ENCODE assay signal across 1 cellular context in the genomic region with DNA sequence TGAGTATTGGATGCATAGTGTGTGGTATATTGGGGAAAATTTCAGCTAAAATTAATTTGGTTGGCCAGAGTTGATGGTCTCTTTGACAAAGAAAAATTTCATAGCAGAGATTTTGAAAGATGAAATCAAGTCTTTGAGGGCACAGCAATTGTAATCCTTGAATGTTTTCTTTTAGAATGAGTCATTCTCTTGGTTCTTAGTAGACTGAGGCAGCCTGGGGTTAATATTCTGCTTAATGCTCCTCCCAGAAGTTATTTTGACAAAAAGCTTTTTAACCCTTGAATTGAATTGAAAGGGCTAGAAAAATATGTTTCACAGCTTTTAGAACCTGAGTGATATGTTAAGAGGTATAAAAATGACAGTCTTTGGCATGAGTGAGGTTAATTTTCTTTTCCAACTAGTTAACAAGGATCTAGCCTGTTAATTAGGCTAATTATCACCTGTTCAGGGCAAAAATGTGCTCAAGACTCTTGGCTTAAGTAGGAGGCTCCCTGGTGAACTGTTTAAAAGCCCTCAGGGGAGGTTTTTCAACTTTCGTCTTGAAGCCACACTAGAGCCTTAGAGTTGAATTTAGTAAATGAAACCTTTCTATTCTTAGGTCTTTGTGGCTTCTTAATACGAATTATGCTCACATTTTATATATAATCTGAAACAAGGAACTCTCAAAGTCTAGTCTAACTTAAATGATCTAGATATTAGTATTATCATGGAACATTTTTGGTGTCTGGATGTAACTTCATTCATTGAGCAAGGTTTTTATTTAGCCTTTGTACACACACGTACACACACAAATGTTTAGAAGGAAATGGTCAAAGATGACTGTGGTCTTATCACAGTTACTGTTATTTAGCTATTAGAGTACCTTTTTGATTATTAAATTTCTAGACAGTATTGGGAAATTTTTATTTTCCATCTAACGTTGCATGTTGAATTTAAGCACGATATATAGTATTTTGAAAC.
TF ChIP-seq lines count a peak whose summit lies in the region.

No MANE protein-coding gene starts in this region.

TF ChIP-seq in GM12878, 131 proteins besides CTCF, POLR2A, EP300 and RAD21 (continued from another document and continues in another):
- TF ChIP-seq, protein P1, sequence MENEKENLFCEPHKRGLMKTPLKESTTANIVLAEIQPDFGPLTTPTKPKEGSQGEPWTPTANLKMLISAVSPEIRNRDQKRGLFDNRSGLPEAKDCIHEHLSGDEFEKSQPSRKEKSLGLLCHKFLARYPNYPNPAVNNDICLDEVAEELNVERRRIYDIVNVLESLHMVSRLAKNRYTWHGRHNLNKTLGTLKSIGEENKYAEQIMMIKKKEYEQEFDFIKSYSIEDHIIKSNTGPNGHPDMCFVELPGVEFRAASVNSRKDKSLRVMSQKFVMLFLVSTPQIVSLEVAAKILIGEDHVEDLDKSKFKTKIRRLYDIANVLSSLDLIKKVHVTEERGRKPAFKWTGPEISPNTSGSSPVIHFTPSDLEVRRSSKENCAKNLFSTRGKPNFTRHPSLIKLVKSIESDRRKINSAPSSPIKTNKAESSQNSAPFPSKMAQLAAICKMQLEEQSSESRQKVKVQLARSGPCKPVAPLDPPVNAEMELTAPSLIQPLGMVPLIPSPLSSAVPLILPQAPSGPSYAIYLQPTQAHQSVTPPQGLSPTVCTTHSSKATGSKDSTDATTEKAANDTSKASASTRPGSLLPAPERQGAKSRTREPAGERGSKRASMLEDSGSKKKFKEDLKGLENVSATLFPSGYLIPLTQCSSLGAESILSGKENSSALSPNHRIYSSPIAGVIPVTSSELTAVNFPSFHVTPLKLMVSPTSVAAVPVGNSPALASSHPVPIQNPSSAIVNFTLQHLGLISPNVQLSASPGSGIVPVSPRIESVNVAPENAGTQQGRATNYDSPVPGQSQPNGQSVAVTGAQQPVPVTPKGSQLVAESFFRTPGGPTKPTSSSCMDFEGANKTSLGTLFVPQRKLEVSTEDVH (IDR thresholded peaks at IDR 0.05; ENCODE audit: low read depth, partially characterized antibody): no peak
- TF ChIP-seq CEBPB (IDR thresholded peaks at IDR 0.05; ENCODE audit: borderline replicate concordance in 1 of 2, low read depth in 2 of 2, low read length in 2 of 2) (no peak), SRF (IDR thresholded peaks at IDR 0.05; ENCODE audit: low read depth in 2 of 2, low read length in 2 of 2) (no peak), RBBP5 (conservative IDR thresholded peaks at IDR 0.05) (no peak), SIN3A (IDR thresholded peaks at IDR 0.05; ENCODE audit: low read depth, low read length) (no peak), ETV6 (conservative IDR thresholded peaks at IDR 0.05 in 1 of 2, IDR thresholded peaks at IDR 0.05 in 1 of 2; ENCODE audit: borderline replicate concordance in 1 of 2, low read depth in 1 of 2) (no peak), ZNF207 (IDR thresholded peaks at IDR 0.05; ENCODE audit: borderline replicate concordance) (no peak), TBL1XR1 (IDR thresholded peaks at IDR 0.05; ENCODE audit: low read depth, low read length) (no peak), GATAD2B (conservative IDR thresholded peaks at IDR 0.05; ENCODE audit: low read depth) (no peak), WRNIP1 (IDR thresholded peaks at IDR 0.05; ENCODE audit: borderline replicate concordance, low read depth, low read length) (no peak), RB1 (IDR thresholded peaks at IDR 0.05; ENCODE audit: borderline replicate concordance) (no peak), SMAD5 (IDR thresholded peaks at IDR 0.05; ENCODE audit: low read depth) (no peak), RFX5 (IDR thresholded peaks at IDR 0.05; ENCODE audit: low read depth, low read length) (no peak), CREB1 (IDR thresholded peaks at IDR 0.05; ENCODE audit: low read depth) (no peak), RUNX3 (IDR thresholded peaks at IDR 0.05; ENCODE audit: low read length) (peak; percentile 84), MAX (IDR thresholded peaks at IDR 0.05; ENCODE audit: low read depth, low read length) (no peak), SIX5 (IDR thresholded peaks at IDR 0.05; ENCODE audit: low read depth, low read length, severe bottlenecking) (no peak), CBX3 (IDR thresholded peaks at IDR 0.05; ENCODE audit: borderline replicate concordance, low read depth) (no peak), ZZZ3 (IDR thresholded peaks at IDR 0.05; ENCODE audit: control insufficient read depth, insufficient read length, low read depth) (no peak), PAX8 (IDR thresholded peaks at IDR 0.05) (no peak), TCF3 (IDR thresholded peaks at IDR 0.05; ENCODE audit: borderline replicate concordance, insufficient read depth, low read depth, low read length) (no peak), IKZF1 (conservative IDR thresholded peaks at IDR 0.05) (0 out of 2 replicates have a peak, but pooled peaks have one; percentile 28), BCL11A (IDR thresholded peaks at IDR 0.05; ENCODE audit: low read depth, low read length) (peak; percentile 38; the same call in 1 of the 2 replicates), HDAC2 (IDR thresholded peaks at IDR 0.05) (no peak), HSF1 (IDR thresholded peaks at IDR 0.05; ENCODE audit: low read depth, low read length) (no peak), DPF2 (IDR thresholded peaks at IDR 0.05) (peak; percentile 32; the same call in 1 of the 2 replicates), SUPT20H (IDR thresholded peaks at IDR 0.05; ENCODE audit: borderline replicate concordance, control insufficient read depth, low read depth, low read length) (no peak), ZNF592 (IDR thresholded peaks at IDR 0.05) (no peak)
- TF ChIP-seq, protein P2, sequence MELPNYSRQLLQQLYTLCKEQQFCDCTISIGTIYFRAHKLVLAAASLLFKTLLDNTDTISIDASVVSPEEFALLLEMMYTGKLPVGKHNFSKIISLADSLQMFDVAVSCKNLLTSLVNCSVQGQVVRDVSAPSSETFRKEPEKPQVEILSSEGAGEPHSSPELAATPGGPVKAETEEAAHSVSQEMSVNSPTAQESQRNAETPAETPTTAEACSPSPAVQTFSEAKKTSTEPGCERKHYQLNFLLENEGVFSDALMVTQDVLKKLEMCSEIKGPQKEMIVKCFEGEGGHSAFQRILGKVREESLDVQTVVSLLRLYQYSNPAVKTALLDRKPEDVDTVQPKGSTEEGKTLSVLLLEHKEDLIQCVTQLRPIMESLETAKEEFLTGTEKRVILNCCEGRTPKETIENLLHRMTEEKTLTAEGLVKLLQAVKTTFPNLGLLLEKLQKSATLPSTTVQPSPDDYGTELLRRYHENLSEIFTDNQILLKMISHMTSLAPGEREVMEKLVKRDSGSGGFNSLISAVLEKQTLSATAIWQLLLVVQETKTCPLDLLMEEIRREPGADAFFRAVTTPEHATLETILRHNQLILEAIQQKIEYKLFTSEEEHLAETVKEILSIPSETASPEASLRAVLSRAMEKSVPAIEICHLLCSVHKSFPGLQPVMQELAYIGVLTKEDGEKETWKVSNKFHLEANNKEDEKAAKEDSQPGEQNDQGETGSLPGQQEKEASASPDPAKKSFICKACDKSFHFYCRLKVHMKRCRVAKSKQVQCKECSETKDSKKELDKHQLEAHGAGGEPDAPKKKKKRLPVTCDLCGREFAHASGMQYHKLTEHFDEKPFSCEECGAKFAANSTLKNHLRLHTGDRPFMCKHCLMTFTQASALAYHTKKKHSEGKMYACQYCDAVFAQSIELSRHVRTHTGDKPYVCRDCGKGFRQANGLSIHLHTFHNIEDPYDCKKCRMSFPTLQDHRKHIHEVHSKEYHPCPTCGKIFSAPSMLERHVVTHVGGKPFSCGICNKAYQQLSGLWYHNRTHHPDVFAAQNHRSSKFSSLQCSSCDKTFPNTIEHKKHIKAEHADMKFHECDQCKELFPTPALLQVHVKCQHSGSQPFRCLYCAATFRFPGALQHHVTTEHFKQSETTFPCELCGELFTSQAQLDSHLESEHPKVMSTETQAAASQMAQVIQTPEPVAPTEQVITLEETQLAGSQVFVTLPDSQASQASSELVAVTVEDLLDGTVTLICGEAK (IDR thresholded peaks at IDR 0.05; ENCODE audit: borderline replicate concordance): no peak
- TF ChIP-seq, protein P3, sequence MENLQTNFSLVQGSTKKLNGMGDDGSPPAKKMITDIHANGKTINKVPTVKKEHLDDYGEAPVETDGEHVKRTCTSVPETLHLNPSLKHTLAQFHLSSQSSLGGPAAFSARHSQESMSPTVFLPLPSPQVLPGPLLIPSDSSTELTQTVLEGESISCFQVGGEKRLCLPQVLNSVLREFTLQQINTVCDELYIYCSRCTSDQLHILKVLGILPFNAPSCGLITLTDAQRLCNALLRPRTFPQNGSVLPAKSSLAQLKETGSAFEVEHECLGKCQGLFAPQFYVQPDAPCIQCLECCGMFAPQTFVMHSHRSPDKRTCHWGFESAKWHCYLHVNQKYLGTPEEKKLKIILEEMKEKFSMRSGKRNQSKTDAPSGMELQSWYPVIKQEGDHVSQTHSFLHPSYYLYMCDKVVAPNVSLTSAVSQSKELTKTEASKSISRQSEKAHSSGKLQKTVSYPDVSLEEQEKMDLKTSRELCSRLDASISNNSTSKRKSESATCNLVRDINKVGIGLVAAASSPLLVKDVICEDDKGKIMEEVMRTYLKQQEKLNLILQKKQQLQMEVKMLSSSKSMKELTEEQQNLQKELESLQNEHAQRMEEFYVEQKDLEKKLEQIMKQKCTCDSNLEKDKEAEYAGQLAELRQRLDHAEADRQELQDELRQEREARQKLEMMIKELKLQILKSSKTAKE (IDR thresholded peaks at IDR 0.05; ENCODE audit: low read depth, poor library complexity, severe bottlenecking): peak; percentile 81
- TF ChIP-seq, protein P4, sequence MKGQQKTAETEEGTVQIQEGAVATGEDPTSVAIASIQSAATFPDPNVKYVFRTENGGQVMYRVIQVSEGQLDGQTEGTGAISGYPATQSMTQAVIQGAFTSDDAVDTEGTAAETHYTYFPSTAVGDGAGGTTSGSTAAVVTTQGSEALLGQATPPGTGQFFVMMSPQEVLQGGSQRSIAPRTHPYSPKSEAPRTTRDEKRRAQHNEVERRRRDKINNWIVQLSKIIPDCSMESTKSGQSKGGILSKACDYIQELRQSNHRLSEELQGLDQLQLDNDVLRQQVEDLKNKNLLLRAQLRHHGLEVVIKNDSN (IDR thresholded peaks at IDR 0.05; ENCODE audit: borderline replicate concordance, extremely low read length, insufficient read depth, low read depth, low read length): no peak
- TF ChIP-seq, protein P5, sequence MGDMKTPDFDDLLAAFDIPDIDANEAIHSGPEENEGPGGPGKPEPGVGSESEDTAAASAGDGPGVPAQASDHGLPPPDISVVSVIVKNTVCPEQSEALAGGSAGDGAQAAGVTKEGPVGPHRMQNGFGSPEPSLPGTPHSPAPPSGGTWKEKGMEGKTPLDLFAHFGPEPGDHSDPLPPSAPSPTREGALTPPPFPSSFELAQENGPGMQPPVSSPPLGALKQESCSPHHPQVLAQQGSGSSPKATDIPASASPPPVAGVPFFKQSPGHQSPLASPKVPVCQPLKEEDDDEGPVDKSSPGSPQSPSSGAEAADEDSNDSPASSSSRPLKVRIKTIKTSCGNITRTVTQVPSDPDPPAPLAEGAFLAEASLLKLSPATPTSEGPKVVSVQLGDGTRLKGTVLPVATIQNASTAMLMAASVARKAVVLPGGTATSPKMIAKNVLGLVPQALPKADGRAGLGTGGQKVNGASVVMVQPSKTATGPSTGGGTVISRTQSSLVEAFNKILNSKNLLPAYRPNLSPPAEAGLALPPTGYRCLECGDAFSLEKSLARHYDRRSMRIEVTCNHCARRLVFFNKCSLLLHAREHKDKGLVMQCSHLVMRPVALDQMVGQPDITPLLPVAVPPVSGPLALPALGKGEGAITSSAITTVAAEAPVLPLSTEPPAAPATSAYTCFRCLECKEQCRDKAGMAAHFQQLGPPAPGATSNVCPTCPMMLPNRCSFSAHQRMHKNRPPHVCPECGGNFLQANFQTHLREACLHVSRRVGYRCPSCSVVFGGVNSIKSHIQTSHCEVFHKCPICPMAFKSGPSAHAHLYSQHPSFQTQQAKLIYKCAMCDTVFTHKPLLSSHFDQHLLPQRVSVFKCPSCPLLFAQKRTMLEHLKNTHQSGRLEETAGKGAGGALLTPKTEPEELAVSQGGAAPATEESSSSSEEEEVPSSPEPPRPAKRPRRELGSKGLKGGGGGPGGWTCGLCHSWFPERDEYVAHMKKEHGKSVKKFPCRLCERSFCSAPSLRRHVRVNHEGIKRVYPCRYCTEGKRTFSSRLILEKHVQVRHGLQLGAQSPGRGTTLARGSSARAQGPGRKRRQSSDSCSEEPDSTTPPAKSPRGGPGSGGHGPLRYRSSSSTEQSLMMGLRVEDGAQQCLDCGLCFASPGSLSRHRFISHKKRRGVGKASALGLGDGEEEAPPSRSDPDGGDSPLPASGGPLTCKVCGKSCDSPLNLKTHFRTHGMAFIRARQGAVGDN (IDR thresholded peaks at IDR 0.05): no peak
